ENCODE assay signal across 8 cellular contexts in genomic region chr15:73697033-73697467, GRCh38. TPM values are rescaled to one million over a fixed set of nuclear protein-coding genes. Genes with fewer than 3 reads are reported as not detected.
DNase-seq lines count a peak whose midpoint lies in the region; ATAC-seq and TF ChIP-seq lines count a peak whose summit lies in the region.

No MANE protein-coding gene starts in this region.

- no peaks in the 10 kb centered on the region for H3K9me3 Mint-ChIP-seq in activated CD4-positive, alpha-beta memory T cell treated with anti-CD3 and anti-CD28 coated beads for 36 hours

- peaks cover 53% of the 10 kb centered on the region for H3K27me3 Mint-ChIP-seq in activated CD4-positive, alpha-beta memory T cell treated with anti-CD3 and anti-CD28 coated beads for 36 hours

- intact Hi-C loops in activated CD4-positive, alpha-beta memory T cell treated with anti-CD3 and anti-CD28 coated beads for 36 hours (cut with micrococcal nuclease) = loop anchor here (1.0 to 10.0 kb wide), 2 partner anchors 14 to 912 kb away; partner anchors contain the start of gene ADPGK
- intact Hi-C loops in dorsolateral prefrontal cortex (cut with DNase I) = loop anchor here in 1 of 2 donors (5.0 kb wide), 2 partner anchors 65 to 145 kb away; partner anchors contain the start of gene NPTN

- peak in 5 of 56 donors; percentile 4 to 19 (median 8) for TF ChIP-seq CTCF in dorsolateral prefrontal cortex (IDR thresholded peaks at IDR 0.05 in 54 of 56, conservative IDR thresholded peaks at IDR 0.05 in 2 of 56; ENCODE audit: low read depth in 1 of 56, partially characterized antibody in 56 of 56)

- POLR2A ChIA-PET in activated CD4-positive, alpha-beta memory T cell treated with anti-CD3 and anti-CD28 coated beads for 36 hours (lab: Charles Lee) = interaction anchor here (0.7 to 1.4 kb wide), 4 partner anchors 11 to 61 kb away, joined by 3 to 4 read pairs (median 3); partner anchors contain the start of gene CD276

- ATAC-seq in HG02642 (IDR thresholded peaks at IDR 0.05; ENCODE audit: poor library complexity, unreplicated experiment) (peak; percentile 75), GM19324 (IDR thresholded peaks at IDR 0.05; ENCODE audit: low FRiP score, unreplicated experiment) (no peak)

- H3K4me1 Mint-ChIP-seq in activated CD4-positive, alpha-beta memory T cell treated with anti-CD3 and anti-CD28 coated beads for 36 hours (ENCODE audit: low read depth) = peaks cover 31% of the 10 kb centered on the region

- H3K4me3 ChIP-seq in dorsolateral prefrontal cortex = peak overlapping the region in 1 of 59 donors; percentile 10

- H3K27ac ChIP-seq in dorsolateral prefrontal cortex = peak overlapping the region in 33 of 59 donors; percentile 5 to 72 (median 38)

- H3K27me3 ChIP-seq in dorsolateral prefrontal cortex = no peaks in the 10 kb centered on the region

- CTCF ChIA-PET in activated CD4-positive, alpha-beta memory T cell treated with anti-CD3 and anti-CD28 coated beads for 36 hours (lab: Charles Lee) = interaction anchor here (1.5 to 18.1 kb wide), 5 partner anchors 8 to 137 kb away, joined by 4 to 437 read pairs (median 40); partner anchors contain the start of genes CD276 and NPTN

- H3K27ac Mint-ChIP-seq in activated CD4-positive, alpha-beta memory T cell treated with anti-CD3 and anti-CD28 coated beads for 36 hours = peak overlapping the region; percentile 36

- no peaks in the 10 kb centered on the region for H3K36me3 Mint-ChIP-seq in activated CD4-positive, alpha-beta memory T cell treated with anti-CD3 and anti-CD28 coated beads for 36 hours

- peak overlapping the region; percentile 30 for H3K4me3 Mint-ChIP-seq in activated CD4-positive, alpha-beta memory T cell treated with anti-CD3 and anti-CD28 coated beads for 36 hours

- DNase-seq in GM03348 (ENCODE audit: low spot score) (peak; percentile 90), NCI-H510A (lab: John Stamatoyannopoulos, UW) (peak; percentile 80), dorsolateral prefrontal cortex (peak; percentile 14 to 82 (median 70)), lung microvascular endothelial cell (ENCODE audit: low read depth in 2 of 2) (peak; percentile 88 to 99)
- DNase-seq in activated CD4-positive, alpha-beta memory T cell treated with anti-CD3 and anti-CD28 coated beads for 36 hours = peak; percentile 92
- DNase-seq in stimulated activated CD4-positive, alpha-beta T cell treated with anti-CD3 and anti-CD28 coated beads, TNF-alpha, amount 100 ng/mL, for 48 hours (ENCODE audit: low read depth in 3 of 3) = peak; percentile 61 to 73 (median 63)

RNA-seq across cellular contexts. Expression of gene CD276, which starts 12.9 kb away (rescaled TPM):
- 1 to 10 TPM; 3.7 to 4.9 TPM for total RNA-seq in activated CD4-positive, alpha-beta memory T cell treated with anti-CD3 and anti-CD28 coated beads for 36 hours
- total RNA-seq in dorsolateral prefrontal cortex = 10 to 100 TPM; 13.7 to 51.4 (median 30.0) TPM
- 21.4 and 41.4 TPM in 2 replicates for total RNA-seq in lung microvascular endothelial cell

RNA-seq across cellular contexts. Expression of gene INSYN1, which starts 56.1 kb away (rescaled TPM):
- total RNA-seq in activated CD4-positive, alpha-beta memory T cell treated with anti-CD3 and anti-CD28 coated beads for 36 hours = not detected
- total RNA-seq in dorsolateral prefrontal cortex (100 to 1,000 TPM in 55 of 120 experiments, 10 to 100 TPM in 65; 39.7 to 181 (median 97.6) TPM), lung microvascular endothelial cell (under 0.01 and 0.22 TPM in 2 replicates)

Comparison
In these comparisons a context has a peak if more than half of its experiments do, and no peak if none do; other contexts are left out.
1. RNA of gene INSYN1, which starts 56.1 kb away (total RNA-seq): 39.7 to 181 TPM in dorsolateral prefrontal cortex; not detected in activated CD4-positive, alpha-beta memory T cell treated with anti-CD3 and anti-CD28 coated beads for 36 hours and under 0.01 to 0.22 TPM in lung microvascular endothelial cell; every median in the first group is over 10 times any median in the second.
2. Peak in every context shown above with its lines, with median percentiles within 50 percentile points of each other: DNase-seq.